8 cellular contexts compared by ENCODE assay signal in the genomic region with DNA sequence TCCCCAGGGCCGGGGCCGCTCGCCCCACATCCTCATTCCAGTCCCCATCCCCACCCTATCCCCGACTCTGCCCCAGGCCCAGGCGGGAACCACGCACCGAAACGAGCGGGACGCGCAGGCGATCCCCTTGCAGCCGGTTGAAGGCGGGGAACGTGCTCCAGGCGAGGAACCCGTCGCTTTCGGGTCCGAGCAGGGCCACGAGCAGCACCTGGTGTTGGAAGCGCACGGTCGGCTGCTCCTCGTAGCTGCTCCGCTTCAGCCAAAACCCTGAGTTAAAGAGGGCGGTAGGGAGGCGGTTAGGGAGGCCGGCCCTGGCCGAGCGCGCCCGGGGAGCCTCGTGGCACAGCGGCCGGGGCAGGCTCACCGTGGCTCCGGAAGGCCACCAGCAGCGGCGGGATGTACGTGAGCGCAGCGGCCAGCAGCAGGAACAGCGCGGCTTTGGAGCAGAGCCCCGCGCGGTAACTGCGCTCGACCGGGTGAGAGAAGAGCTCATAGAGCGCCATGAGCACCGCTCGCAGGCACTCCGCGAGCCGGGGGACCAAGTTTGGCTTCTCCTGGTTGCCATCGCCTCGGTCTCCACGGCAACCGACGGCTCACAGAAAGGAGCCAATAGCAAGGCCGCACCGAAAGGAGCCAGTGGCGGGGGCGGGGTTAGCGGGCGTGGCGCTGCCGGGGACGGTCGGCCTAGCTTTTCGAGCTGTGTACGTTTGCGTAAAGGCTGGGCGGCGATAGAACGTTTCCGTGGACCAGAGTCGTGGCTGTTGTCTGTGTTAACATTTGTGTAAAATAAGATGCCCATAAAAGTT. TPM values are rescaled to one million over a fixed set of nuclear protein-coding genes. Genes with fewer than 3 reads are reported as not detected.
DNase-seq lines count a peak whose midpoint lies in the region; ATAC-seq and TF ChIP-seq lines count a peak whose summit lies in the region.

A gene with protein sequence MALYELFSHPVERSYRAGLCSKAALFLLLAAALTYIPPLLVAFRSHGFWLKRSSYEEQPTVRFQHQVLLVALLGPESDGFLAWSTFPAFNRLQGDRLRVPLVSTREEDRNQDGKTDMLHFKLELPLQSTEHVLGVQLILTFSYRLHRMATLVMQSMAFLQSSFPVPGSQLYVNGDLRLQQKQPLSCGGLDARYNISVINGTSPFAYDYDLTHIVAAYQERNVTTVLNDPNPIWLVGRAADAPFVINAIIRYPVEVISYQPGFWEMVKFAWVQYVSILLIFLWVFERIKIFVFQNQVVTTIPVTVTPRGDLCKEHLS (minus strand): TSS at position 546 of the 806 bp plus-strand sequence. CDS start 43 bp downstream, at position 503.

- H3K4me2 ChIP-seq in SU-DHL-6 (ENCODE audit: low read depth, low read length, poor library complexity, severe bottlenecking): peak within 1 kb of the TSS; percentile 74
- H3K4me2 ChIP-seq in trophoblast cell (ENCODE audit: low read length): peak within 1 kb of the TSS; percentile 95

- peaks cover 6% of the 10 kb centered on the region for H3K27me3 Mint-ChIP-seq in activated naive CD8-positive, alpha-beta T cell treated with anti-CD3 and anti-CD28 coated beads, Interleukin-2, amount 50 U/mL, for 24 hours

- no peaks in the 10 kb centered on the region for H3K9me2 ChIP-seq in SU-DHL-6 (replicated peaks; ENCODE audit: insufficient read depth, low read length)

- H3K27ac ChIP-seq in SU-DHL-6 (ENCODE audit: low read depth, low read length) (peak within 1 kb of the TSS; percentile 17; the same call in 1 of the 2 replicates), trophoblast cell (ENCODE audit: low read depth, low read length) (no peak within 1 kb of the TSS), transverse colon (peak within 1 kb of the TSS; percentile 73 to 90 (median 88))

- H3K36me3 Mint-ChIP-seq in activated naive CD8-positive, alpha-beta T cell treated with anti-CD3 and anti-CD28 coated beads, Interleukin-2, amount 50 U/mL, for 24 hours (ENCODE audit: low read depth): no peaks in the 10 kb centered on the region

- peak within 1 kb of the TSS; percentile 72 for H2BK120ac ChIP-seq in trophoblast cell (ENCODE audit: insufficient read depth, low read length, poor library complexity)

- H4K12ac ChIP-seq in trophoblast cell (ENCODE audit: low read depth, low read length): peak within 1 kb of the TSS; percentile 66

- peak within 1 kb of the TSS; percentile 40 for H3K14ac ChIP-seq in trophoblast cell (ENCODE audit: low read length)

- H3K9me3 Mint-ChIP-seq in activated naive CD8-positive, alpha-beta T cell treated with anti-CD3 and anti-CD28 coated beads, Interleukin-2, amount 50 U/mL, for 24 hours: no peaks in the 10 kb centered on the region

- in situ Hi-C loops in transverse colon (cut with MboI; ENCODE audit: low pct_ligation_motif_present in 1 of 4, low pct_unique_long_range_greater_than_20kb in 1 of 4, low sequenced_read_pairs in 3 of 4): no loop called here

- H3K79me1 ChIP-seq in trophoblast cell (ENCODE audit: low read length): peaks cover 2% of the 10 kb centered on the region

- H3K27me3 ChIP-seq in SU-DHL-6 (ENCODE audit: low read length) (0 out of 2 replicates have a peak, but pooled peaks cover 4% of the 10 kb centered on the region), trophoblast cell (ENCODE audit: insufficient read depth, low read length) (no peaks in the 10 kb centered on the region), transverse colon (no peaks in the 10 kb centered on the region)

- peak within 1 kb of the TSS; percentile 53 for H3K9ac ChIP-seq in SU-DHL-6 (ENCODE audit: low read length)
- peak within 1 kb of the TSS; percentile 1 for H3K9ac ChIP-seq in trophoblast cell (ENCODE audit: low read length)

- peaks cover 8% of the 10 kb centered on the region for H3K4me1 Mint-ChIP-seq in activated naive CD8-positive, alpha-beta T cell treated with anti-CD3 and anti-CD28 coated beads, Interleukin-2, amount 50 U/mL, for 24 hours

- H4K91ac ChIP-seq in trophoblast cell (ENCODE audit: low read depth, low read length): peak within 1 kb of the TSS; percentile 42

- peak within 1 kb of the TSS; percentile 86 for H3K27ac Mint-ChIP-seq in activated naive CD8-positive, alpha-beta T cell treated with anti-CD3 and anti-CD28 coated beads, Interleukin-2, amount 50 U/mL, for 24 hours

- peak within 1 kb of the TSS; percentile 37 for H2BK12ac ChIP-seq in trophoblast cell (ENCODE audit: low read length)

- intact Hi-C loops in cardiac septum (cut with DNase I): loop anchor here (2.0 to 5.0 kb wide), 2 partner anchors 35 to 91 kb away; a partner anchor contains a TSS
- intact Hi-C loops in transverse colon (cut with DNase I; ENCODE audit: low total_unique reads): no loop called here

- peak within 1 kb of the TSS; percentile 87 for H3K4me3 Mint-ChIP-seq in activated naive CD8-positive, alpha-beta T cell treated with anti-CD3 and anti-CD28 coated beads, Interleukin-2, amount 50 U/mL, for 24 hours

- H4K20me1 ChIP-seq in SU-DHL-6 (ENCODE audit: low read depth, low read length): no peaks in the 10 kb centered on the region

- H3K4me1 ChIP-seq in trophoblast cell (ENCODE audit: control insufficient read depth in 1 of 2, insufficient read depth in 2 of 2, low read length in 2 of 2) (peaks cover 3 to 10% of the 10 kb centered on the region in 2 experiments), transverse colon (peaks cover 7 to 13% (median 10%) of the 10 kb centered on the region in 4 donors)

- TF ChIP-seq POLR2A in transverse colon (IDR thresholded peaks at IDR 0.05): peak; percentile 24

- H3K18ac ChIP-seq in trophoblast cell (ENCODE audit: low read length): peak within 1 kb of the TSS; percentile 33

- H3K23ac ChIP-seq in trophoblast cell (ENCODE audit: low read length): no peak within 1 kb of the TSS

- H3K36me3 ChIP-seq in SU-DHL-6 (ENCODE audit: low read length): no peaks in the 10 kb centered on the region
- no peaks in the 10 kb centered on the region for H3K36me3 ChIP-seq in trophoblast cell (ENCODE audit: control insufficient read depth in 1 of 2, insufficient read depth in 2 of 2, low read length in 2 of 2)
- no peaks in the 10 kb centered on the region for H3K36me3 ChIP-seq in transverse colon

- no peaks in the 10 kb centered on the region for H3K79me2 ChIP-seq in SU-DHL-6 (ENCODE audit: insufficient read depth, low read length)
- no peaks in the 10 kb centered on the region for H3K79me2 ChIP-seq in trophoblast cell (ENCODE audit: control insufficient read depth, insufficient read depth, low read length, poor library complexity)

- ATAC-seq in HG02571 (IDR thresholded peaks at IDR 0.05; ENCODE audit: unreplicated experiment): peak; percentile 97
- peak; percentile 96 for ATAC-seq in activated naive CD8-positive, alpha-beta T cell treated with anti-CD3 and anti-CD28 coated beads, Interleukin-2, amount 50 U/mL, for 24 hours

- H4K8ac ChIP-seq in trophoblast cell (ENCODE audit: low read depth, low read length): peak within 1 kb of the TSS; percentile 79

- H2AFZ ChIP-seq in SU-DHL-6 (ENCODE audit: low read depth, low read length, severe bottlenecking) (peak within 1 kb of the TSS; percentile 87), trophoblast cell (ENCODE audit: insufficient read depth, low read length, poor library complexity) (peak within 1 kb of the TSS; percentile 85)

- H3K4me3 ChIP-seq in GM12864 (ENCODE audit: low read depth, low read length) (peak within 1 kb of the TSS; percentile 70), SU-DHL-6 (ENCODE audit: insufficient read depth, low read length, poor library complexity, severe bottlenecking) (peak within 1 kb of the TSS; percentile 55), trophoblast cell (ENCODE audit: low read depth, low read length) (peak within 1 kb of the TSS; percentile 84), transverse colon (peak within 1 kb of the TSS; percentile 57 to 73 (median 62))

- no peak within 1 kb of the TSS for H2BK5ac ChIP-seq in trophoblast cell (ENCODE audit: low read depth, low read length, poor library complexity)

- peak within 1 kb of the TSS; percentile 9 for H2AK5ac ChIP-seq in trophoblast cell (ENCODE audit: low read length)

- H3K9me3 ChIP-seq in SU-DHL-6 (ENCODE audit: insufficient read depth, low read length): no peaks in the 10 kb centered on the region
- no peaks in the 10 kb centered on the region for H3K9me3 ChIP-seq in trophoblast cell (ENCODE audit: insufficient read depth, low read depth, low read length)
- H3K9me3 ChIP-seq in transverse colon: no peaks in the 10 kb centered on the region

- TF ChIP-seq EP300 in transverse colon (IDR thresholded peaks at IDR 0.05; ENCODE audit: low read depth): no peak

- no peak within 1 kb of the TSS for H3K4ac ChIP-seq in trophoblast cell (ENCODE audit: low read depth, low read length)

- TF ChIP-seq CTCF in GM12864 (IDR thresholded peaks at IDR 0.05; ENCODE audit: low read depth, low read length, missing control alignments) (peak; percentile 24), SU-DHL-6 (IDR thresholded peaks at IDR 0.05; ENCODE audit: insufficient read depth, low read length, poor library complexity, severe bottlenecking) (no peak), transverse colon (IDR thresholded peaks at IDR 0.05) (peak in 1 of 5 experiments; percentile 13)

- 0 out of 2 replicates have a peak, but pooled peaks cover 6% of the 10 kb centered on the region for H3F3A ChIP-seq in SU-DHL-6 (ENCODE audit: insufficient read depth)

- DNase-seq in GM12864 (ENCODE audit: low read depth) (peak; percentile 80), NCI-H1048 (lab: John Stamatoyannopoulos, UW) (peak; percentile 68), cardiac septum (ENCODE audit: low spot score) (peak; percentile 98), trophoblast cell (peak; percentile 95), transverse colon (peak; percentile 98)
- DNase-seq in activated naive CD8-positive, alpha-beta T cell treated with anti-CD3 and anti-CD28 coated beads, Interleukin-2, amount 50 U/mL, for 24 hours: peak; percentile 98

- no CpG with 5 or more reads among the region's 80 CpGs for WGBS in trophoblast cell (ENCODE audit: extremely low coverage, insufficient coverage, insufficient read length)
- WGBS in transverse colon (ENCODE audit: low coverage in 1 of 2), 2 donors: 0% methylated on average over 1 to 54 of the region's 80 CpGs

RNA-seq across cellular contexts. Expression of the gene that starts here (rescaled TPM):
- 8.5 TPM for total RNA-seq in cardiac septum
- polyA plus RNA-seq in trophoblast cell (2013): 3.9 and 4.0 TPM in 2 replicates
- 10 to 100 TPM in 1 of 4 donors, 1 to 10 TPM in 3; 1.5 to 12.5 (median 5.3) TPM for total RNA-seq in transverse colon
